Comparison of ENCODE assay signal across 8 cellular contexts in genomic region chr19:4371209-4371897, GRCh38. TPM values are rescaled to one million over a fixed set of nuclear protein-coding genes. Genes with fewer than 3 reads are reported as not detected.
DNase-seq lines count a peak whose midpoint lies in the region; FAIRE-seq and TF ChIP-seq lines count a peak whose summit lies in the region.

No MANE protein-coding gene starts in this region.

- peaks cover 29% of the 10 kb centered on the region for H3K36me3 Mint-ChIP-seq in activated naive CD4-positive, alpha-beta T cell treated with anti-CD3 and anti-CD28 coated beads, Interleukin-2, amount 10 ng/mL, durations not matched to agents 7 days and 5 days
- peaks cover 2% of the 10 kb centered on the region for H3K36me3 Mint-ChIP-seq in activated naive CD8-positive, alpha-beta T cell treated with anti-CD3 and anti-CD28 coated beads for 36 hours

- H3K4me1 ChIP-seq in mesenchymal stem cell (ENCODE audit: control insufficient read depth, insufficient read depth, low read depth, low read length) (peaks cover 88% of the 10 kb centered on the region), thyroid gland (peaks cover 77 to 88% of the 10 kb centered on the region in 2 donors), Peyer's patch (peaks cover 12 to 71% (median 65%) of the 10 kb centered on the region in 4 donors)

- H3K4me3 Mint-ChIP-seq in activated naive CD4-positive, alpha-beta T cell treated with anti-CD3 and anti-CD28 coated beads, Interleukin-2, amount 10 ng/mL, durations not matched to agents 7 days and 5 days, result peak overlapping the region; percentile 70
- no peak overlapping the region for H3K4me3 Mint-ChIP-seq in activated naive CD8-positive, alpha-beta T cell treated with anti-CD3 and anti-CD28 coated beads for 36 hours

- H3K9me3 Mint-ChIP-seq in activated naive CD4-positive, alpha-beta T cell treated with anti-CD3 and anti-CD28 coated beads, Interleukin-2, amount 10 ng/mL, durations not matched to agents 7 days and 5 days, result no peaks in the 10 kb centered on the region
- H3K9me3 Mint-ChIP-seq in activated naive CD8-positive, alpha-beta T cell treated with anti-CD3 and anti-CD28 coated beads for 36 hours, result no peaks in the 10 kb centered on the region

- no peaks in the 10 kb centered on the region for H3K27me3 Mint-ChIP-seq in activated naive CD4-positive, alpha-beta T cell treated with anti-CD3 and anti-CD28 coated beads, Interleukin-2, amount 10 ng/mL, durations not matched to agents 7 days and 5 days
- H3K27me3 Mint-ChIP-seq in activated naive CD8-positive, alpha-beta T cell treated with anti-CD3 and anti-CD28 coated beads for 36 hours, result no peaks in the 10 kb centered on the region

- no peak overlapping the region for H2BK12ac ChIP-seq in mesenchymal stem cell (ENCODE audit: low read length in 2 of 2)

- H3K79me1 ChIP-seq in mesenchymal stem cell (replicated peaks; ENCODE audit: low read length, poor library complexity, severe bottlenecking), result peaks cover 33% of the 10 kb centered on the region

- TF ChIP-seq POLR2A in thyroid gland (IDR thresholded peaks at IDR 0.05), result no peak
- no peak for TF ChIP-seq POLR2A in H54 (IDR thresholded peaks at IDR 0.05; ENCODE audit: low read depth, low read length)
- TF ChIP-seq POLR2A in Peyer's patch (IDR thresholded peaks at IDR 0.05), result no peak

- H3K4me2 ChIP-seq in mesenchymal stem cell (ENCODE audit: low read length, poor library complexity, severe bottlenecking), result no peak overlapping the region

- TF ChIP-seq CTCF in thyroid gland (IDR thresholded peaks at IDR 0.05), result no peak
- TF ChIP-seq CTCF in Peyer's patch (IDR thresholded peaks at IDR 0.05), result no peak

- CTCF ChIA-PET in activated naive CD4-positive, alpha-beta T cell treated with anti-CD3 and anti-CD28 coated beads, Interleukin-2, amount 10 ng/mL, durations not matched to agents 7 days and 5 days (lab: Charles Lee), result interaction anchor here (1.0 kb wide), 1 partner anchor 67 kb away, joined by 3 read pairs; no protein-coding TSS in a partner anchor

- peak overlapping the region; percentile 81 for H3K9ac ChIP-seq in mesenchymal stem cell (ENCODE audit: low read length)

- WGBS in mesenchymal stem cell, result 93% methylated on average over 26 of the region's 26 CpGs
- WGBS in thyroid gland, 2 donors, result 69 to 70% methylated on average over 24 to 26 of the region's 26 CpGs

- H2AK5ac ChIP-seq in mesenchymal stem cell (ENCODE audit: low read length, severe bottlenecking), result peak overlapping the region; percentile 55

- H2BK5ac ChIP-seq in mesenchymal stem cell (ENCODE audit: low read depth, low read length, poor library complexity, severe bottlenecking), result no peak overlapping the region

- H3K14ac ChIP-seq in mesenchymal stem cell (ENCODE audit: low read length in 2 of 2), result no peak overlapping the region

- H3K27me3 ChIP-seq in mesenchymal stem cell (ENCODE audit: control insufficient read depth in 1 of 2, insufficient read depth in 1 of 2, low read length in 2 of 2) (no peaks in the 10 kb centered on the region), thyroid gland (no peaks in the 10 kb centered on the region), Peyer's patch (no peaks in the 10 kb centered on the region)

- intact Hi-C loops in thyroid gland (cut with DNase I), result no loop called here

- H2AFZ ChIP-seq in mesenchymal stem cell (ENCODE audit: low read depth, low read length), result no peak overlapping the region

- H3K18ac ChIP-seq in mesenchymal stem cell (ENCODE audit: low read depth in 1 of 2, low read length in 2 of 2), result no peak overlapping the region

- H3K27ac ChIP-seq in mesenchymal stem cell (ENCODE audit: low read length, poor library complexity, severe bottlenecking) (peak overlapping the region; percentile 63), thyroid gland (peak overlapping the region; percentile 22 to 87 (median 29)), Peyer's patch (peak overlapping the region in 1 of 4 donors; percentile 26)

- H3K36me3 ChIP-seq in mesenchymal stem cell (ENCODE audit: control insufficient read depth in 1 of 2, insufficient read depth in 2 of 2, low read depth in 1 of 2, low read length in 2 of 2), result peaks cover 19 to 53% of the 10 kb centered on the region in 2 experiments
- no peaks in the 10 kb centered on the region for H3K36me3 ChIP-seq in thyroid gland
- H3K36me3 ChIP-seq in Peyer's patch, result peaks cover 0 to 16% (median 0%) of the 10 kb centered on the region in 3 donors

- H4K8ac ChIP-seq in mesenchymal stem cell (ENCODE audit: low read length), result no peak overlapping the region

- peaks cover 81% of the 10 kb centered on the region for H3K4me1 Mint-ChIP-seq in activated naive CD4-positive, alpha-beta T cell treated with anti-CD3 and anti-CD28 coated beads, Interleukin-2, amount 10 ng/mL, durations not matched to agents 7 days and 5 days
- peaks cover 44% of the 10 kb centered on the region for H3K4me1 Mint-ChIP-seq in activated naive CD8-positive, alpha-beta T cell treated with anti-CD3 and anti-CD28 coated beads for 36 hours

- peak overlapping the region; percentile 97 for H3K27ac Mint-ChIP-seq in activated naive CD4-positive, alpha-beta T cell treated with anti-CD3 and anti-CD28 coated beads, Interleukin-2, amount 10 ng/mL, durations not matched to agents 7 days and 5 days
- H3K27ac Mint-ChIP-seq in activated naive CD8-positive, alpha-beta T cell treated with anti-CD3 and anti-CD28 coated beads for 36 hours, result peak overlapping the region; percentile 95

- FAIRE-seq in H54 (lab: Jason Lieb, UNC), result no peak

- H2BK15ac ChIP-seq in mesenchymal stem cell (ENCODE audit: low read depth, poor library complexity, severe bottlenecking), result no peak overlapping the region

- DNase-seq in activated naive CD4-positive, alpha-beta T cell treated with anti-CD3 and anti-CD28 coated beads, Interleukin-2, amount 10 ng/mL, durations not matched to agents 7 days and 5 days, result no peak
- no peak for DNase-seq in activated naive CD4-positive, alpha-beta T cell treated with Interleukin-2 at 50 U/mL for 16 hours
- no peak for DNase-seq in activated naive CD8-positive, alpha-beta T cell treated with anti-CD3 and anti-CD28 coated beads for 36 hours
- no peak for DNase-seq in mesenchymal stem cell
- DNase-seq in thyroid gland, result peak; percentile 61 to 69
- no peak for DNase-seq in H54 (ENCODE audit: insufficient read length, low spot score)
- DNase-seq in inferior parietal cortex (ENCODE audit: extremely low spot score), result no peak
- no peak for DNase-seq in Peyer's patch

- H3K4me3 ChIP-seq in mesenchymal stem cell (ENCODE audit: insufficient read depth in 1 of 2, low read depth in 1 of 2, low read length in 2 of 2), result no peak overlapping the region
- H3K4me3 ChIP-seq in thyroid gland (replicated peaks in 1 of 3), result no peak overlapping the region
- no peak overlapping the region for H3K4me3 ChIP-seq in Peyer's patch

- H2BK120ac ChIP-seq in mesenchymal stem cell (ENCODE audit: low read depth, low read length), result no peak overlapping the region

- no peaks in the 10 kb centered on the region for H3K9me3 ChIP-seq in mesenchymal stem cell (ENCODE audit: control insufficient read depth, low read length)
- H3K9me3 ChIP-seq in thyroid gland, result no peaks in the 10 kb centered on the region
- no peaks in the 10 kb centered on the region for H3K9me3 ChIP-seq in Peyer's patch

- no peak overlapping the region for H4K91ac ChIP-seq in mesenchymal stem cell (ENCODE audit: low read length)

- H3K23ac ChIP-seq in mesenchymal stem cell (ENCODE audit: low read length in 2 of 2), result no peak overlapping the region

- no peak overlapping the region for H3K4ac ChIP-seq in mesenchymal stem cell (ENCODE audit: low read depth in 1 of 2, low read length in 2 of 2)

RNA-seq across cellular contexts. Expression of gene MPND, which starts 28.0 kb away (rescaled TPM):
- 10 to 100 TPM; 15.6 to 18.8 TPM for total RNA-seq in activated naive CD8-positive, alpha-beta T cell treated with anti-CD3 and anti-CD28 coated beads for 36 hours
- 6.9 TPM for polyA plus RNA-seq in mesenchymal stem cell (2013, experiment 1 of 2)
- 6.1 TPM for polyA plus RNA-seq in mesenchymal stem cell (2013, experiment 2 of 2)
- 10 to 100 TPM in 2 of 4 donors, 1 to 10 TPM in 2; 5.6 to 10.5 (median 9.3) TPM for total RNA-seq in thyroid gland
- total RNA-seq in Peyer's patch, result 10 to 100 TPM in 3 of 4 donors, 1 to 10 TPM in 1; 8.3 to 26.1 (median 20.8) TPM

RNA-seq across cellular contexts. Expression of gene SH3GL1, which starts 29.0 kb away (rescaled TPM):
- total RNA-seq in activated naive CD8-positive, alpha-beta T cell treated with anti-CD3 and anti-CD28 coated beads for 36 hours, result 10 to 100 TPM; 40.3 to 41.1 TPM
- polyA plus RNA-seq in mesenchymal stem cell (2013, experiment 1 of 2), result 108 TPM
- polyA plus RNA-seq in mesenchymal stem cell (2013, experiment 2 of 2), result 106 TPM
- 10 to 100 TPM; 33.1 to 42.4 (median 36.7) TPM for total RNA-seq in thyroid gland
- total RNA-seq in Peyer's patch, result 100 to 1,000 TPM in 1 of 4 donors, 10 to 100 TPM in 3; 69.3 to 102 (median 73.9) TPM

RNA-seq across cellular contexts. Expression of gene CHAF1A, which starts 31.1 kb away (rescaled TPM):
- total RNA-seq in activated naive CD8-positive, alpha-beta T cell treated with anti-CD3 and anti-CD28 coated beads for 36 hours, result 10 to 100 TPM; 76.8 to 77.6 TPM
- polyA plus RNA-seq in mesenchymal stem cell (2013, experiment 1 of 2), result 7.6 TPM
- polyA plus RNA-seq in mesenchymal stem cell (2013, experiment 2 of 2), result 6.3 TPM
- total RNA-seq in thyroid gland, result 1 to 10 TPM; 4.1 to 5.1 (median 4.4) TPM
- 10 to 100 TPM in 3 of 4 donors, 1 to 10 TPM in 1; 7.5 to 66.8 (median 14.4) TPM for total RNA-seq in Peyer's patch

RNA-seq across cellular contexts. Expression of gene STAP2, which starts 32.7 kb away (rescaled TPM):
- 10 to 100 TPM; 12.3 to 13.1 TPM for total RNA-seq in activated naive CD8-positive, alpha-beta T cell treated with anti-CD3 and anti-CD28 coated beads for 36 hours
- polyA plus RNA-seq in mesenchymal stem cell (2013, experiment 1 of 2), result 2.0 TPM
- 2.5 TPM for polyA plus RNA-seq in mesenchymal stem cell (2013, experiment 2 of 2)
- total RNA-seq in thyroid gland, result 10 to 100 TPM; 12.1 to 50.6 (median 29.7) TPM
- 100 to 1,000 TPM in 3 of 4 donors, 10 to 100 TPM in 1; 90.8 to 227 (median 134) TPM for total RNA-seq in Peyer's patch

Comparison
In these comparisons a context has a peak if more than half of its experiments do, and no peak if none do; other contexts are left out.
1. DNase-seq: peak in thyroid gland (2 of 2); none in activated naive CD4-positive, alpha-beta T cell treated with anti-CD3 and anti-CD28 coated beads, Interleukin-2, amount 10 ng/mL, durations not matched to agents 7 days and 5 days (single experiment), activated naive CD4-positive, alpha-beta T cell treated with Interleukin-2 at 50 U/mL for 16 hours (single experiment), activated naive CD8-positive, alpha-beta T cell treated with anti-CD3 and anti-CD28 coated beads for 36 hours (single experiment), mesenchymal stem cell (single experiment), H54 (single experiment), inferior parietal cortex (single experiment) and Peyer's patch (0 of 3).